Comparison of ENCODE assay signal across 20 cellular contexts in the genomic region with DNA sequence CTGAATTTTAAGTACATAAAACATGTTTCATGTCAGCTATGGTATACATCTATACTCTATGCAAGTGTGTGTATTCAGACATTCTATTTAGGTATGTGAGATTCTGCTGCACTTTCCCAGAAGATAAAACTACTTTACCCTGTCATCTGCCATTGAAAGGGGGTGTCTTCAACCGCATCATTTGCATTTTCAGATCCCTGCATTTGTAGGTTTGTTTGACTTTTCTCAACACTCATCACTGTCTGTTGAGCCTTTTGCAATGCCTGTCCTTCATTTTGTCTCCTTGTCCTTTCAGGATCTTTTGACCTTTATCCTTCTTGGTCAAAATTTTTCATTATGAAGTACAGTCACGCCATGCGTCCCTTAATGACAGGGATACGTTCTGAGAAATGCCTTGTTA.
DNase-seq lines count a peak whose midpoint lies in the region; ATAC-seq and TF ChIP-seq lines count a peak whose summit lies in the region.
"Had no signal": no experiment of that assay in that cellular context is flagged by ENCODE, and none has a peak within 500 bp of the region (broad histone marks: within the 10 kb centered on the region; RNA-seq: fewer than 3 reads in every experiment).

No MANE protein-coding gene starts in this region.

- no peak overlapping the region for H2AK5ac ChIP-seq in H9 (ENCODE audit: insufficient read length, low read length)

- H4K5ac ChIP-seq in H9 (ENCODE audit: insufficient read length, low read depth, low read length) = no peak overlapping the region

- no peaks in the 10 kb centered on the region for H3K9me3 ChIP-seq in H9 (ENCODE audit: control insufficient read depth, low read depth, low read length)
- H3K9me3 ChIP-seq: stomach had no signal

- H3K9ac ChIP-seq in H9 (ENCODE audit: extremely low read depth, insufficient read length, low read length) = no peak overlapping the region

- H3K4ac ChIP-seq in H9 (ENCODE audit: low read depth, low read length) = no peak overlapping the region

- H3K79me2 ChIP-seq in H9 (ENCODE audit: insufficient read depth, low read length) = no peaks in the 10 kb centered on the region

- H3K36me3 Mint-ChIP-seq in H9 (ENCODE audit: insufficient read depth in 1 of 3, low read depth in 3 of 3) (no peaks in the 10 kb centered on the region), nephron progenitor cell (ENCODE audit: low read depth) (no peaks in the 10 kb centered on the region)

- no peak overlapping the region for H2BK20ac ChIP-seq in H9 (ENCODE audit: low read depth, low read length, poor library complexity, severe bottlenecking)

- no peaks in the 10 kb centered on the region for H3K79me1 ChIP-seq in H9 (ENCODE audit: insufficient read depth, low read depth, low read length, poor library complexity, severe bottlenecking)

- no peaks in the 10 kb centered on the region for H4K20me1 ChIP-seq in H9 (ENCODE audit: control insufficient read depth, insufficient read depth, insufficient read length)

- H2AFZ ChIP-seq in H9 (ENCODE audit: low read length) = no peak overlapping the region

- H3K9me3 Mint-ChIP-seq in H9 (no peaks in the 10 kb centered on the region; a peak in 1 of 5 replicates), nephron progenitor cell (no peaks in the 10 kb centered on the region)
- H3K9me3 Mint-ChIP-seq: activated CD4-positive, alpha-beta memory T cell treated with anti-CD3 and anti-CD28 coated beads, Interleukin-2, amount 10 ng/mL, durations not matched to agents 7 days and 5 days had no signal

- H3K18ac ChIP-seq in H9 (ENCODE audit: insufficient read length, low read depth, low read length) = no peak overlapping the region

- no peak overlapping the region for H3K56ac ChIP-seq in H9 (ENCODE audit: insufficient read length, low read depth, low read length)

- no CpG with 5 or more reads among the region's 4 CpGs for WGBS in H9 (ENCODE audit: extremely low coverage, insufficient read length, low lambda C conversion rate)

- H3K4me3 Mint-ChIP-seq in H9 (no peak overlapping the region), nephron progenitor cell (no peak overlapping the region)
- H3K4me3 Mint-ChIP-seq: activated CD4-positive, alpha-beta memory T cell treated with anti-CD3 and anti-CD28 coated beads, Interleukin-2, amount 10 ng/mL, durations not matched to agents 7 days and 5 days had no signal

- no peak overlapping the region for H4K8ac ChIP-seq in H9 (replicated peaks; ENCODE audit: insufficient read length, low read depth, low read length)

- no peak overlapping the region for H3T11ph ChIP-seq in H9 (ENCODE audit: low read length)

- no peak overlapping the region for H2BK12ac ChIP-seq in H9 (ENCODE audit: insufficient read length, low read depth, low read length)

- no peak overlapping the region for H3K27ac ChIP-seq in H9 (ENCODE audit: insufficient read length, low read depth, low read length)
- H3K27ac ChIP-seq: cardiac muscle cell, stomach had no signal

- H2BK120ac ChIP-seq in H9 (ENCODE audit: low read depth, low read length, poor library complexity, severe bottlenecking) = no peak overlapping the region

- DNase-seq in NCI-H526 (lab: John Stamatoyannopoulos, UW) = peak; percentile 53 to 75
- no peak for DNase-seq in H9
- DNase-seq in NCI-H2171 treated with DMSO at 0.1 percent for 48 hours (lab: John Stamatoyannopoulos, UW) = no peak
- DNase-seq in nephron progenitor cell = no peak
- DNase-seq in DMS53 treated with DMSO at 0.1 percent for 48 hours (lab: John Stamatoyannopoulos, UW; ENCODE audit: unreplicated experiment) = no peak
- DNase-seq: activated CD4-positive, alpha-beta memory T cell treated with anti-CD3 and anti-CD28 coated beads, Interleukin-2, amount 10 ng/mL, durations not matched to agents 7 days and 5 days; activated gamma-delta T cell; DMS153; glutamatergic neuron; kidney glomerular epithelial cell; NCI-H1048; NCI-H226; RPMI8226; stimulated activated CD4-positive, alpha-beta T cell treated with anti-CD3 and anti-CD28 coated beads, Interleukin-4, amount 100 ng/mL, for 1 hour; stomach had no signal

- H2BK15ac ChIP-seq in H9 (ENCODE audit: low read depth, low read length) = no peak overlapping the region

- H3K23ac ChIP-seq in H9 (ENCODE audit: insufficient read length, low read depth, low read length) = no peak overlapping the region

- H2BK5ac ChIP-seq in H9 (ENCODE audit: insufficient read length, low read length) = no peak overlapping the region

- H3K27me3 ChIP-seq in H9 (ENCODE audit: insufficient read depth, low read length) = no peaks in the 10 kb centered on the region
- H3K27me3 ChIP-seq: cardiac muscle cell, stomach had no signal

- peaks cover 9 to 11% of the 10 kb centered on the region in 2 experiments for H3K4me1 Mint-ChIP-seq in H9
- H3K4me1 Mint-ChIP-seq in nephron progenitor cell = no peaks in the 10 kb centered on the region
- H3K4me1 Mint-ChIP-seq: activated CD4-positive, alpha-beta memory T cell treated with anti-CD3 and anti-CD28 coated beads, Interleukin-2, amount 10 ng/mL, durations not matched to agents 7 days and 5 days had no signal

- ATAC-seq in GM18517 (IDR thresholded peaks at IDR 0.05; ENCODE audit: unreplicated experiment) (peak; percentile 82), GM21447 (IDR thresholded peaks at IDR 0.05; ENCODE audit: unreplicated experiment) (peak; percentile 78), HG02981 (IDR thresholded peaks at IDR 0.05; ENCODE audit: unreplicated experiment) (peak; percentile 51)
- ATAC-seq: HCT116 had no signal

- H3K4me2 ChIP-seq in H9 (ENCODE audit: insufficient read depth, insufficient read length, low read length) = no peak overlapping the region

- no peaks in the 10 kb centered on the region for H3K4me1 ChIP-seq in H9 (ENCODE audit: insufficient read depth, low read length)
- H3K4me1 ChIP-seq: stomach had no signal

- H3K27ac Mint-ChIP-seq in H9 (no peak overlapping the region), nephron progenitor cell (no peak overlapping the region)
- H3K27ac Mint-ChIP-seq: activated CD4-positive, alpha-beta memory T cell treated with anti-CD3 and anti-CD28 coated beads, Interleukin-2, amount 10 ng/mL, durations not matched to agents 7 days and 5 days had no signal

- no peaks in the 10 kb centered on the region for H3K23me2 ChIP-seq in H9 (ENCODE audit: insufficient read length, low read depth, low read length, poor library complexity, severe bottlenecking)

- H3K14ac ChIP-seq in H9 (ENCODE audit: insufficient read depth, low read length) = no peak overlapping the region

- H3K27me3 Mint-ChIP-seq in H9 (ENCODE audit: low read depth) = no peaks in the 10 kb centered on the region
- no peaks in the 10 kb centered on the region for H3K27me3 Mint-ChIP-seq in nephron progenitor cell (ENCODE audit: low read depth, poor library complexity)
- H3K27me3 Mint-ChIP-seq: activated CD4-positive, alpha-beta memory T cell treated with anti-CD3 and anti-CD28 coated beads, Interleukin-2, amount 10 ng/mL, durations not matched to agents 7 days and 5 days had no signal

- H4K91ac ChIP-seq in H9 (ENCODE audit: insufficient read length, low read depth, low read length) = no peak overlapping the region

- TF ChIP-seq CTCF in H9 (conservative IDR thresholded peaks at IDR 0.05) (no peak), nephron progenitor cell (IDR thresholded peaks at IDR 0.05) (no peak)

Comparison
In these comparisons a context has a peak if more than half of its experiments do, and no peak if none do; other contexts are left out.
1. DNase-seq: peak in NCI-H526 (2 of 2); none in H9 (single experiment), NCI-H2171 treated with DMSO at 0.1 percent for 48 hours (single experiment), nephron progenitor cell (single experiment) and DMS53 treated with DMSO at 0.1 percent for 48 hours (single experiment).
2. Peak in every context shown above with its lines, with median percentiles within 50 percentile points of each other: ATAC-seq.